ENCODE assay signal across 1 cellular context in genomic region chr12:57518920-57519757, GRCh38.
A peak's percentile ranks its signal among the peaks of the same experiment; 100 is the strongest.
TF ChIP-seq lines count a peak whose summit lies in the region.

No MANE protein-coding gene starts in this region.

TF ChIP-seq in K562, 482 proteins besides CTCF, POLR2A, EP300 and RAD21 (continues in another document):
- TF ChIP-seq SUPT5H (IDR thresholded peaks at IDR 0.05) (peak; percentile 22), EP400 (IDR thresholded peaks at IDR 0.05) (no peak), HMBOX1 (IDR thresholded peaks at IDR 0.05) (no peak), MLLT1 (IDR thresholded peaks at IDR 0.05) (peak in 1 of 2 experiments; percentile 15; a peak in 1 of 4 replicates), BCLAF1 (IDR thresholded peaks at IDR 0.05; ENCODE audit: borderline replicate concordance in 1 of 2, control insufficient read depth in 1 of 2, low read depth in 2 of 2, low read length in 1 of 2) (no peak), FOXK2 (conservative IDR thresholded peaks at IDR 0.05 in 1 of 2, IDR thresholded peaks at IDR 0.05 in 1 of 2; ENCODE audit: low read depth in 2 of 2) (no peak), POLR2H (tag; IDR thresholded peaks at IDR 0.05; ENCODE audit: low read depth) (peak; percentile 55), CHD1 (IDR thresholded peaks at IDR 0.05; ENCODE audit: low read length) (peak; percentile 59), ZKSCAN1 (IDR thresholded peaks at IDR 0.05; ENCODE audit: low read depth, low read length) (peak; percentile 97), ZNF518B (CRISPR knock-in tag; IDR thresholded peaks at IDR 0.05) (no peak), ZNF75A (CRISPR knock-in tag; IDR thresholded peaks at IDR 0.05) (no peak), ZNF347 (CRISPR knock-in tag; IDR thresholded peaks at IDR 0.05; ENCODE audit: low read depth) (no peak), CLOCK (CRISPR knock-in tag; IDR thresholded peaks at IDR 0.05; ENCODE audit: borderline replicate concordance) (no peak), ZNF12 (CRISPR knock-in tag; IDR thresholded peaks at IDR 0.05) (no peak; the same call in 1 of the 2 replicates), TARDBP (IDR thresholded peaks at IDR 0.05) (no peak), ARID2 (IDR thresholded peaks at IDR 0.05) (no peak), KDM5B (IDR thresholded peaks at IDR 0.05; ENCODE audit: insufficient replicate concordance, low read depth, low read length) (peak; percentile 74), POLR2AphosphoS2 (IDR thresholded peaks at IDR 0.05; ENCODE audit: low read length) (peak; percentile 82), SPI1 (IDR thresholded peaks at IDR 0.05; ENCODE audit: borderline replicate concordance, low read depth, low read length) (no peak), ZNF561 (CRISPR knock-in tag; conservative IDR thresholded peaks at IDR 0.05) (no peak), HBP1 (CRISPR knock-in tag; IDR thresholded peaks at IDR 0.05) (0 out of 2 replicates have a peak, but pooled peaks have one; percentile 36), ZNF79 (CRISPR knock-in tag; IDR thresholded peaks at IDR 0.05; ENCODE audit: low read depth) (no peak), XRCC5 (IDR thresholded peaks at IDR 0.05; ENCODE audit: low read depth, low read length) (no peak), ZNF766 (CRISPR knock-in tag; conservative IDR thresholded peaks at IDR 0.05) (no peak), BHLHE40 (IDR thresholded peaks at IDR 0.05; ENCODE audit: low read length) (no peak), THRAP3 (IDR thresholded peaks at IDR 0.05; ENCODE audit: borderline replicate concordance) (peak; percentile 57; the same call in 1 of the 2 replicates), E2F1 (CRISPR knock-in tag; IDR thresholded peaks at IDR 0.05) (no peak), RUNX1 (IDR thresholded peaks at IDR 0.05; ENCODE audit: low read depth) (no peak), ZNF699 (CRISPR knock-in tag; IDR thresholded peaks at IDR 0.05; ENCODE audit: insufficient replicate concordance) (no peak), ZNF217 (CRISPR knock-in tag; IDR thresholded peaks at IDR 0.05) (no peak), EZH2 (IDR thresholded peaks at IDR 0.05; ENCODE audit: borderline replicate concordance, low read depth, low read length) (no peak), ATF3 (IDR thresholded peaks at IDR 0.05) (0 out of 2 replicates have a peak, but pooled peaks have one; percentile 9), ATF3 (CRISPR knock-in tag; conservative IDR thresholded peaks at IDR 0.05) (no peak), MEF2D (tag; conservative IDR thresholded peaks at IDR 0.05; ENCODE audit: low read depth) (no peak), CCNT2 (IDR thresholded peaks at IDR 0.05; ENCODE audit: borderline replicate concordance, extremely low read depth, insufficient read length, low read depth, low read length) (no peak), NR0B1 (IDR thresholded peaks at IDR 0.05; ENCODE audit: partially characterized antibody) (no peak), THRB (CRISPR knock-in tag; conservative IDR thresholded peaks at IDR 0.05) (0 out of 2 replicates have a peak, but pooled peaks have one; percentile 34), ZNF639 (CRISPR knock-in tag; conservative IDR thresholded peaks at IDR 0.05 in 1 of 2, IDR thresholded peaks at IDR 0.05 in 1 of 2) (no peak)
